Comparison of ENCODE assay signal across 2 cellular contexts in genomic region chr17:81817758-81818147, GRCh38.
TF ChIP-seq lines count a peak whose summit lies in the region.

No MANE protein-coding gene starts in this region.

TF ChIP-seq in IMR-90, 13 proteins besides CTCF, POLR2A, EP300 and RAD21:
- TF ChIP-seq MAFK (IDR thresholded peaks at IDR 0.05; ENCODE audit: low read depth, low read length) (no peak), USF2 (IDR thresholded peaks at IDR 0.05; ENCODE audit: low read depth, low read length) (no peak), BHLHE40 (IDR thresholded peaks at IDR 0.05; ENCODE audit: low read depth, low read length) (no peak), RFX5 (IDR thresholded peaks at IDR 0.05; ENCODE audit: low read depth, low read length) (no peak), NFE2L2 (IDR thresholded peaks at IDR 0.05; ENCODE audit: low read depth, low read length) (no peak), ELK1 (IDR thresholded peaks at IDR 0.05; ENCODE audit: borderline replicate concordance, low read depth, low read length) (no peak), CEBPB (IDR thresholded peaks at IDR 0.05; ENCODE audit: low read depth, low read length) (no peak), CHD1 (IDR thresholded peaks at IDR 0.05; ENCODE audit: low read depth, low read length) (no peak), RCOR1 (IDR thresholded peaks at IDR 0.05; ENCODE audit: insufficient replicate concordance, low read length) (no peak), MAZ (IDR thresholded peaks at IDR 0.05; ENCODE audit: borderline replicate concordance, low read depth, low read length) (no peak), FOS (IDR thresholded peaks at IDR 0.05; ENCODE audit: low read depth, low read length) (no peak), MXI1 (IDR thresholded peaks at IDR 0.05; ENCODE audit: borderline replicate concordance, low read depth, low read length) (no peak), SMC3 (IDR thresholded peaks at IDR 0.05; ENCODE audit: low read depth, low read length) (no peak)
TF ChIP-seq in IMR-90: peak in this region for 0.

TF ChIP-seq in K562, 482 proteins besides CTCF, POLR2A, EP300 and RAD21:
- TF ChIP-seq MED1 (CRISPR knock-in tag; IDR thresholded peaks at IDR 0.05; ENCODE audit: borderline replicate concordance) (no peak), HMG20A (CRISPR knock-in tag; conservative IDR thresholded peaks at IDR 0.05) (no peak), ZNF133 (CRISPR knock-in tag; IDR thresholded peaks at IDR 0.05) (no peak)
